19 cellular contexts compared by ENCODE assay signal in genomic region chr12:90428474-90428873, GRCh38.
A peak's percentile ranks its signal among the peaks of the same experiment; 100 is the strongest.
DNase-seq lines count a peak whose midpoint lies in the region; ATAC-seq and TF ChIP-seq lines count a peak whose summit lies in the region.
"Had no signal": no experiment of that assay in that cellular context is flagged by ENCODE, and none has a peak within 500 bp of the region (broad histone marks: within the 10 kb centered on the region; RNA-seq: fewer than 3 reads in every experiment).

No MANE protein-coding gene starts in this region.

- H3K36me3 Mint-ChIP-seq in Calu3 (ENCODE audit: insufficient read depth, unreplicated experiment): no peaks in the 10 kb centered on the region
- H3K36me3 Mint-ChIP-seq: CD8-positive, alpha-beta T cell had no signal

- no peak overlapping the region for H3K4me3 Mint-ChIP-seq in Calu3 (ENCODE audit: low read depth, unreplicated experiment)
- H3K4me3 Mint-ChIP-seq: B cell; CD8-positive, alpha-beta T cell; GM23338; HFFc6 had no signal

- TF ChIP-seq POLR2A in sigmoid colon (IDR thresholded peaks at IDR 0.05) (no peak), testis (IDR thresholded peaks at IDR 0.05) (no peak), esophagus muscularis mucosa (IDR thresholded peaks at IDR 0.05; ENCODE audit: low read depth) (no peak)

- H3K36me3 ChIP-seq in right atrium auricular region: no peaks in the 10 kb centered on the region
- H3K36me3 ChIP-seq in sigmoid colon: no peaks in the 10 kb centered on the region
- no peaks in the 10 kb centered on the region for H3K36me3 ChIP-seq in testis (ENCODE audit: low read depth, missing control alignments)
- H3K36me3 ChIP-seq in esophagus muscularis mucosa: no peaks in the 10 kb centered on the region
- H3K36me3 ChIP-seq: BLaER1 treated with 17β-estradiol and CSF1 and Interleukin-3, amounts not matched to agents 10 nM and 100 nM had no signal

- WGBS in sigmoid colon, 2 donors: 74 to 79% methylated on average over 1 of the region's 1 CpG
- 54 to 73% methylated on average over 1 of the region's 1 CpG for WGBS in testis, 2 donors
- WGBS in esophagus muscularis mucosa: 60% methylated on average over 1 of the region's 1 CpG

- H3K9me3 Mint-ChIP-seq in Calu3 (ENCODE audit: low read depth, unreplicated experiment): peaks cover 15% of the 10 kb centered on the region
- H3K9me3 Mint-ChIP-seq: GM23338 had no signal

- no peak overlapping the region for H3K27ac Mint-ChIP-seq in Calu3 (ENCODE audit: unreplicated experiment)
- H3K27ac Mint-ChIP-seq: B cell; CD8-positive, alpha-beta T cell; GM23338; HFFc6 had no signal

- CTCF ChIA-PET in Calu3 (lab: Charles Lee): no interaction called here

- no peaks in the 10 kb centered on the region for H3K27me3 Mint-ChIP-seq in Calu3 (ENCODE audit: unreplicated experiment)
- H3K27me3 Mint-ChIP-seq: B cell had no signal

- ATAC-seq in left ventricle myocardium superior (peak; percentile 41), GM18867 (IDR thresholded peaks at IDR 0.05; ENCODE audit: unreplicated experiment) (no peak)
- ATAC-seq: CD8-positive, alpha-beta T cell; HCT116 had no signal

- no peak for TF ChIP-seq CTCF in right atrium auricular region (IDR thresholded peaks at IDR 0.05)
- TF ChIP-seq CTCF in sigmoid colon (IDR thresholded peaks at IDR 0.05): no peak
- no peak for TF ChIP-seq CTCF in testis (IDR thresholded peaks at IDR 0.05)
- no peak for TF ChIP-seq CTCF in Calu3 (IDR thresholded peaks at IDR 0.05; ENCODE audit: unreplicated experiment)
- no peak for TF ChIP-seq CTCF in esophagus muscularis mucosa (IDR thresholded peaks at IDR 0.05)

- no peak for DNase-seq in left ventricle myocardium superior
- DNase-seq in right atrium auricular region (ENCODE audit: low spot score): no peak
- peak; percentile 50 for DNase-seq in sigmoid colon
- peak; percentile 46 for DNase-seq in testis
- no peak for DNase-seq in Calu3
- no peak for DNase-seq in esophagus muscularis mucosa (ENCODE audit: extremely low spot score)
- DNase-seq: CD8-positive, alpha-beta T cell; DMS 273 treated with DMSO at 0.1 percent for 48 hours; DMS53; DND-41; EL; H7; HFFc6; IMR-90 had no signal

- TF ChIP-seq EP300 in sigmoid colon (IDR thresholded peaks at IDR 0.05) (no peak), esophagus muscularis mucosa (IDR thresholded peaks at IDR 0.05) (no peak)

- BruUV-seq in Calu3 (replicated peaks; lab: Mats Ljungman, UMichigan): no TSS peak

- no peak overlapping the region for H3K27ac ChIP-seq in right atrium auricular region
- H3K27ac ChIP-seq in sigmoid colon: no peak overlapping the region
- H3K27ac ChIP-seq in testis: peak overlapping the region; percentile 16 to 57
- no peak overlapping the region for H3K27ac ChIP-seq in esophagus muscularis mucosa (replicated peaks in 1 of 4)
- H3K27ac ChIP-seq: BLaER1 treated with 17β-estradiol and CSF1 and Interleukin-3, amounts not matched to agents 10 nM and 100 nM had no signal

- H3K27me3 ChIP-seq in right atrium auricular region (no peaks in the 10 kb centered on the region), sigmoid colon (no peaks in the 10 kb centered on the region), testis (no peaks in the 10 kb centered on the region), esophagus muscularis mucosa (no peaks in the 10 kb centered on the region)
- H3K27me3 ChIP-seq: BLaER1 treated with 17β-estradiol and CSF1 and Interleukin-3, amounts not matched to agents 10 nM and 100 nM had no signal

- H3K4me1 Mint-ChIP-seq in Calu3 (ENCODE audit: low read depth, unreplicated experiment): no peaks in the 10 kb centered on the region
- H3K4me1 Mint-ChIP-seq: B cell had no signal

- H3K9me3 ChIP-seq in right atrium auricular region (no peaks in the 10 kb centered on the region), sigmoid colon (no peaks in the 10 kb centered on the region), testis (no peaks in the 10 kb centered on the region), esophagus muscularis mucosa (no peaks in the 10 kb centered on the region)
- H3K9me3 ChIP-seq: BLaER1 treated with 17β-estradiol and CSF1 and Interleukin-3, amounts not matched to agents 10 nM and 100 nM had no signal

- intact Hi-C loops in left ventricle myocardium superior (cut with micrococcal nuclease) (no loop called here), sigmoid colon (cut with DNase I) (no loop called here), testis (cut with DNase I; ENCODE audit: low total_unique reads) (no loop called here), Calu3 (cut with micrococcal nuclease; ENCODE audit: unreplicated experiment) (no loop called here), esophagus muscularis mucosa (cut with DNase I) (no loop called here)

- H3K4me1 ChIP-seq in right atrium auricular region: no peaks in the 10 kb centered on the region
- H3K4me1 ChIP-seq in sigmoid colon: peaks cover 0 to 11% (median 4%) of the 10 kb centered on the region in 4 donors
- H3K4me1 ChIP-seq in testis: peaks cover 3% of the 10 kb centered on the region
- peaks cover 0 to 8% (median 3%) of the 10 kb centered on the region in 4 donors for H3K4me1 ChIP-seq in esophagus muscularis mucosa
- H3K4me1 ChIP-seq: BLaER1 treated with 17β-estradiol and CSF1 and Interleukin-3, amounts not matched to agents 10 nM and 100 nM had no signal

- H3K4me3 ChIP-seq in right atrium auricular region (no peak overlapping the region), sigmoid colon (no peak overlapping the region), testis (no peak overlapping the region), esophagus muscularis mucosa (no peak overlapping the region)
- H3K4me3 ChIP-seq: BLaER1 treated with 17β-estradiol and CSF1 and Interleukin-3, amounts not matched to agents 10 nM and 100 nM; GM23338 had no signal

Comparison
In these comparisons a context has a peak if more than half of its experiments do, and no peak if none do; other contexts are left out.
1. DNase-seq: peak in sigmoid colon (single experiment) and testis (single experiment); none in left ventricle myocardium superior (single experiment), right atrium auricular region (single experiment), Calu3 (single experiment) and esophagus muscularis mucosa (single experiment).
2. H3K27ac ChIP-seq: peak in testis (2 of 2); none in right atrium auricular region (0 of 2), sigmoid colon (0 of 4) and esophagus muscularis mucosa (0 of 4).